Comparison of ENCODE assay signal across 12 cellular contexts in the genomic region with DNA sequence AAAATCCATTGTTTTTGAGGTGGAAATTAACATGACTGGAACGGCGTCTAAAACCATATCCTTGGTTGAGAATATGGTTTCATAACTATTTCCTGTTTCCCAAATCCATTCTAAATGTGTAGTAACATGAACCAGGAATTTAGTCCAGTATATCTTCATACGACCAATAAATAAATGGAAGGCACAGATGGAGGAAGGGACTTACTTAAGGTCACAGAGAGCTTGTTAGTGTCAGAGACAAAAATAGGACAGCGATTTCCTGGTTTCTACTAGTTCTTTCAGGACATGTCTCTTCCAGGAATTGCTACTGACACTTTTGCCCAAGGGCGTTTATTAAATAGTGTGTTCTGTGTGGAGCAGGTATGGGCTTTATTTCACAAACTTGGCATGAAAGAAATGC. TPM values are rescaled to one million over a fixed set of nuclear protein-coding genes. Genes with fewer than 3 reads are reported as not detected.
DNase-seq lines count a peak whose midpoint lies in the region; ATAC-seq and TF ChIP-seq lines count a peak whose summit lies in the region.
"Had no signal": no experiment of that assay in that cellular context is flagged by ENCODE, and none has a peak within 500 bp of the region (broad histone marks: within the 10 kb centered on the region; RNA-seq: fewer than 3 reads in every experiment).

No MANE protein-coding gene starts in this region.

- TF ChIP-seq POLR2A in breast epithelium (IDR thresholded peaks at IDR 0.05) = no peak
- TF ChIP-seq POLR2A in body of pancreas (IDR thresholded peaks at IDR 0.05) = no peak
- no peak for TF ChIP-seq POLR2A in tibial nerve (IDR thresholded peaks at IDR 0.05)

- H3K36me3 ChIP-seq in breast epithelium (no peaks in the 10 kb centered on the region), body of pancreas (replicated peaks in 1 of 2; ENCODE audit: insufficient read depth in 1 of 2, low read depth in 2 of 2) (no peaks in the 10 kb centered on the region), tibial nerve (no peaks in the 10 kb centered on the region)

- H3K9me3 ChIP-seq in breast epithelium = no peaks in the 10 kb centered on the region
- no peaks in the 10 kb centered on the region for H3K9me3 ChIP-seq in body of pancreas
- H3K9me3 ChIP-seq in tibial nerve = no peaks in the 10 kb centered on the region

- intact Hi-C loops in breast epithelium (cut with DNase I; ENCODE audit: low total_unique reads) = no loop called here
- intact Hi-C loops in body of pancreas (cut with DNase I) = no loop called here

- DNase-seq in NCI-H2029 treated with DMSO at 0.1 percent for 48 hours (lab: John Stamatoyannopoulos, UW) (peak; percentile 31), breast epithelium (ENCODE audit: low spot score in 2 of 2) (no peak), left lobe of liver (ENCODE audit: low spot score) (no peak), SKM-1 treated with dmso at 0.1 percent for 144 hours (lab: John Stamatoyannopoulos, UW; ENCODE audit: unreplicated experiment) (no peak), NCI-H526 (lab: John Stamatoyannopoulos, UW) (no peak), body of pancreas (no peak), tibial nerve (ENCODE audit: low spot score in 2 of 2) (no peak)
- DNase-seq: CD4-positive, alpha-beta memory T cell; H9; NCI-H524; PC-3 had no signal

- H3K4me1 ChIP-seq in breast epithelium (no peaks in the 10 kb centered on the region), body of pancreas (peaks cover 14% of the 10 kb centered on the region), tibial nerve (peaks cover 0 to 3% (median 0%) of the 10 kb centered on the region in 4 donors)

- TF ChIP-seq CTCF in 22Rv1 (IDR thresholded peaks at IDR 0.05) = no peak
- no peak for TF ChIP-seq CTCF in breast epithelium (IDR thresholded peaks at IDR 0.05)
- no peak for TF ChIP-seq CTCF in body of pancreas (IDR thresholded peaks at IDR 0.05)
- no peak for TF ChIP-seq CTCF in tibial nerve (IDR thresholded peaks at IDR 0.05)

- H3K4me3 ChIP-seq in breast epithelium (no peak overlapping the region), body of pancreas (no peak overlapping the region), tibial nerve (no peak overlapping the region)

- 0 out of 2 replicates have a peak overlapping the region, but pooled peaks have one; percentile 12 for H3K27ac ChIP-seq in 22Rv1
- peak overlapping the region; percentile 69 to 81 for H3K27ac ChIP-seq in breast epithelium
- no peak overlapping the region for H3K27ac ChIP-seq in body of pancreas
- no peak overlapping the region for H3K27ac ChIP-seq in tibial nerve

- WGBS in body of pancreas, 2 donors = 76 to 82% methylated on average over 5 of the region's 5 CpGs
- WGBS in tibial nerve, 2 donors = 79% methylated on average over 5 of the region's 5 CpGs

- TF ChIP-seq EP300 in tibial nerve (IDR thresholded peaks at IDR 0.05) = no peak

- H3K27me3 ChIP-seq in breast epithelium (no peaks in the 10 kb centered on the region), body of pancreas (no peaks in the 10 kb centered on the region), tibial nerve (no peaks in the 10 kb centered on the region)

- ATAC-seq in left lobe of liver (peak; percentile 40), body of pancreas (no peak)
- ATAC-seq: PC-3 had no signal

RNA-seq across cellular contexts. Expression of a gene that starts 41.2 kb away (rescaled TPM):
- total RNA-seq in breast epithelium = 100 to 1,000 TPM in 1 of 3 donors, 10 to 100 TPM in 1, 1 to 10 TPM in 1; 6.6 to 110 (median 87.2) TPM
- total RNA-seq in left lobe of liver = 21.3 TPM
- total RNA-seq in body of pancreas = 10 to 100 TPM; 28.5 to 49.1 TPM
- total RNA-seq in tibial nerve = 10 to 100 TPM; 14.7 to 52.7 (median 27.7) TPM
- total RNA-seq: CD4-positive, alpha-beta memory T cell had no signal

Comparison
In these comparisons a context has a peak if more than half of its experiments do, and no peak if none do; other contexts are left out.
1. H3K27ac ChIP-seq: peak in 22Rv1 (single experiment) and breast epithelium (2 of 2); none in body of pancreas (0 of 4) and tibial nerve (0 of 4).